Comparison of ENCODE assay signal across 16 cellular contexts in the genomic region with DNA sequence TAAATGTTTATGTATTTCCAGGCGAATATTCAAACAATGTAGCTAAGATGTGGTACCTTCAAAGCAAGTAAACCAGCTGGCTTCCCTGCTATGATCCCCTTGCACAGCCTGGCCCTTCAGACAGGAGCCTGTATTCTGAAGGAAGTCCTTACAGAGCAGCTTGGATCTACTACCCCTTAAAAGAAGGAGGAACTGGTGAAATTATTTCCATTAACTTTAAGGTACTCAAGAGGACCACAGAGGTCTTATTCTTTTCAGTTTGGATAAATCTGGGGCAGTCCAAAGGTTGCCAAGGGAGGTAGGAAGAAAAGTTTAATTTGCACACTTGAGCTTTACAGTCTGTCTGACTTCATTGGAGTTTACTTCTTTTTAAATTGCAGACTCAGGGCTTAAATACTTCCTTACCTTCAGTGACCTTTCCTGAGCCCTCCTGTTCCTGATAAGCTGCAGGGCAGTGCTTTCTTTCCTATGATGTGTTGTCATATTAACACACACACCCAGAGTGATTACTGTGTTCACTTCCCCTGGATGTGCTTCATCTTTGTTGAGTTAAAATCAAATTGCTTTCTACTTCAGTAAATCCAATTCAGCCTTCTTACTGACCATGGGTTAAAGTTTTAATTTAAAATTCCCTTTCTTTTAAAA.
"Had no signal": no experiment of that assay in that cellular context is flagged by ENCODE, and none has a peak within 500 bp of the region (broad histone marks: within the 10 kb centered on the region; RNA-seq: fewer than 3 reads in every experiment).

No MANE protein-coding gene starts in this region.

- H3K27ac ChIP-seq: ascending aorta, esophagus squamous epithelium, left ventricle myocardium inferior, right atrium auricular region, skin epidermis, stomach, thoracic aorta, WERI-Rb-1 had no signal

- H3K36me3 ChIP-seq: ascending aorta, esophagus squamous epithelium, right atrium auricular region, stomach, thoracic aorta, WERI-Rb-1 had no signal

- H3K27me3 ChIP-seq: ascending aorta, esophagus squamous epithelium, right atrium auricular region, stomach had no signal

- H3K4me3 Mint-ChIP-seq: activated CD8-positive, alpha-beta T cell treated with anti-CD3 and anti-CD28 coated beads, Interleukin-2, amount 10 ng/mL, durations not matched to agents 7 days and 5 days; activated naive CD8-positive, alpha-beta T cell treated with anti-CD3 and anti-CD28 coated beads, Interleukin-2, amount 10 ng/mL, durations not matched to agents 7 days and 5 days; T-helper 2 cell treated with Interferon-gamma antibody and Interleukin-4, amounts not matched to agents 5 μg/mL and 100 μg/mL, for 36 hours had no signal

- H3K4me3 ChIP-seq: ascending aorta, esophagus squamous epithelium, left ventricle myocardium inferior, right atrium auricular region, skin epidermis, stomach, thoracic aorta had no signal

- ATAC-seq: activated CD8-positive, alpha-beta T cell treated with anti-CD3 and anti-CD28 coated beads, Interleukin-2, amount 10 ng/mL, durations not matched to agents 7 days and 5 days had no signal

- H3K4me1 ChIP-seq: ascending aorta, esophagus squamous epithelium, right atrium auricular region, stomach had no signal

- H3K27me3 Mint-ChIP-seq: activated naive CD8-positive, alpha-beta T cell treated with anti-CD3 and anti-CD28 coated beads, Interleukin-2, amount 10 ng/mL, durations not matched to agents 7 days and 5 days had no signal

- DNase-seq: activated CD4-positive, alpha-beta T cell treated with anti-CD3 and anti-CD28 coated beads for 4 hours; activated CD8-positive, alpha-beta memory T cell treated with anti-CD3 and anti-CD28 coated beads, Interleukin-2, amount 50 U/mL, for 48 hours; activated CD8-positive, alpha-beta T cell treated with anti-CD3 and anti-CD28 coated beads, Interleukin-2, amount 10 ng/mL, durations not matched to agents 7 days and 5 days; activated naive CD8-positive, alpha-beta T cell treated with anti-CD3 and anti-CD28 coated beads, Interleukin-2, amount 10 ng/mL, durations not matched to agents 7 days and 5 days; esophagus squamous epithelium; foreskin fibroblast; left ventricle myocardium inferior; mesendoderm; stimulated activated CD4-positive, alpha-beta T cell treated with anti-CD3 and anti-CD28 coated beads, Interleukin-4, amount 100 ng/mL, for 4 hours; stomach; WERI-Rb-1 had no signal

- H3K27ac Mint-ChIP-seq: activated CD8-positive, alpha-beta T cell treated with anti-CD3 and anti-CD28 coated beads, Interleukin-2, amount 10 ng/mL, durations not matched to agents 7 days and 5 days; activated naive CD8-positive, alpha-beta T cell treated with anti-CD3 and anti-CD28 coated beads, Interleukin-2, amount 10 ng/mL, durations not matched to agents 7 days and 5 days; T-helper 2 cell treated with Interferon-gamma antibody and Interleukin-4, amounts not matched to agents 5 μg/mL and 100 μg/mL, for 36 hours had no signal
